ENCODE assay signal across 8 cellular contexts in the genomic region with DNA sequence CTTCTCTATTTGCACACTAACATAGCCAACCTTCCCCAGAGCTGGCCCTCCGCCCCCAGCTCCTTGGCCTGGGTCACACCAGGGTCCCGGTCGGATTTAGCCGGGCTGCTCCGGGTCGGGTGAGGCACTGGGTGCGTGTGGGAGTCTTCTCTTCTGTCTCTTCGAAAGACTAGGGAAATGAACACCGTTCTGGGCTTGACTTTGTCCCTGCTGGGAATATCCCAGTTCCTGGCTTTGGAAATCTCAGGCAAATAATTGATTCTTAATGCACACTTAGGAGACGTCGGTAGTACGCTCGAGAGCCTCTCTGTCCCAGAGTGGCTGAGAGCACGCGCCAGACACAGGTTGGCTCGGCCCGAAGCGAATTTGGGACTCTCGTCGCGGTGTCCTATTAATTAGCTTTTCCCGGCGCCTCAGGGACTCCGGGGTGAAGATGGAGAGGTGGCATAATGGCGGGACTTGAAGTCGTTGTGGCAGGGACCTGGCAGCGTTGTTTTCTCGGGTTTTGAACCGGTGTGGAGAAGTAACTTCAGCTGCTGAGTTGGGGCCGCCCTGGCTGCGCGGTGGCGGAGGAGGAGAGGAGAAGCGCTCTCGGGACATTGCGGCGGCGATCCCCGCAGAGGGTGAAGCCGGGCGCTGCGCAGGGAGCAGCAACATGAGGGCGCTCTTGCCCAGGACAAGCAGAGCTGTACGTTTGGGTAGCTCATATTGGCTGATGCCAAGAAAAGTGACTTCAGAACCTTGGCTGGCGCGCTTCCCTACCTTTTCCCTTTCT. TPM values are rescaled to one million over a fixed set of nuclear protein-coding genes. Genes with fewer than 3 reads are reported as not detected.
DNase-seq lines count a peak whose midpoint lies in the region; ATAC-seq, FAIRE-seq and TF ChIP-seq lines count a peak whose summit lies in the region.

No MANE protein-coding gene starts in this region.

- dilution Hi-C loops in keratinocyte (cut with MboI; ENCODE audit: extremely low pct_ligation_motif_present, low sequenced_read_pairs) = loop anchor here (25.0 kb wide), 1 partner anchor 763 kb away; no protein-coding TSS in a partner anchor

- in situ Hi-C loops in G401 (cut with HindIII; ENCODE audit: low sequenced_read_pairs) = no loop called here

- DNase-seq in BJ (ENCODE audit: low read depth) = no peak
- DNase-seq in WTC11 (ENCODE audit: low spot score) = peak; percentile 86
- DNase-seq in keratinocyte (ENCODE audit: low read depth, low spot score) = no peak
- no peak for DNase-seq in stimulated activated naive CD4-positive, alpha-beta T cell (lab: John Stamatoyannopoulos, UW)
- DNase-seq in G401 (ENCODE audit: low spot score) = no peak
- no peak for DNase-seq in LoVo (ENCODE audit: low spot score)

- H3K4me1 ChIP-seq in keratinocyte (ENCODE audit: control insufficient read depth, extremely low read depth, insufficient read depth, low read length) = no peaks in the 10 kb centered on the region

- H4K20me1 ChIP-seq in keratinocyte (ENCODE audit: control insufficient read depth, extremely low read depth, insufficient read depth, low read length) = no peaks in the 10 kb centered on the region

- no peak overlapping the region for H3K4me2 ChIP-seq in keratinocyte (ENCODE audit: control insufficient read depth, extremely low read depth, insufficient read depth, low read depth, low read length)

- no peak for FAIRE-seq in keratinocyte (lab: Jason Lieb, UNC)

- no peaks in the 10 kb centered on the region for H3K9me1 ChIP-seq in keratinocyte (ENCODE audit: control insufficient read depth, extremely low read depth, insufficient read depth, low read length)

- no peak overlapping the region for H3K27ac Mint-ChIP-seq in WTC11

- H3K27ac ChIP-seq in keratinocyte (ENCODE audit: control insufficient read depth, insufficient read depth, low read length) = no peak overlapping the region

- H3K4me3 Mint-ChIP-seq in WTC11 = peak overlapping the region; percentile 67

- H3K27me3 ChIP-seq in BJ (ENCODE audit: control insufficient read depth, insufficient read depth, low read length) (peaks cover 41% of the 10 kb centered on the region), keratinocyte (ENCODE audit: control insufficient read depth, extremely low read depth, insufficient read depth, low read length) (peaks cover 62% of the 10 kb centered on the region)

- H3K4me1 Mint-ChIP-seq in WTC11 = peaks cover 37% of the 10 kb centered on the region

- no peak overlapping the region for H2AFZ ChIP-seq in keratinocyte (ENCODE audit: control insufficient read depth, low read length)

- CTCF ChIA-PET in BJ (lab: Yijun Ruan, JAX) = interaction anchor here (0.6 to 1.9 kb wide), 12 partner anchors 9 to 1669 kb away, joined by 3 to 9 read pairs (median 3); a partner anchor contains a TSS
- CTCF ChIA-PET in WTC11 (lab: Charles Lee) = interaction anchor here (0.6 to 2.3 kb wide), 30 partner anchors 9 to 1496 kb away, joined by 3 to 41 read pairs (median 4); a partner anchor contains a TSS

- H3K36me3 ChIP-seq in BJ (ENCODE audit: control insufficient read depth, insufficient read depth, low read length) (no peaks in the 10 kb centered on the region), keratinocyte (ENCODE audit: control insufficient read depth in 2 of 2, extremely low read depth in 1 of 2, insufficient read depth in 2 of 2, low read length in 2 of 2) (no peaks in the 10 kb centered on the region)

- H3K9me3 Mint-ChIP-seq in WTC11 = no peaks in the 10 kb centered on the region

- H3K79me2 ChIP-seq in keratinocyte (ENCODE audit: control insufficient read depth, insufficient read depth, low read length) = no peaks in the 10 kb centered on the region

- POLR2A ChIA-PET in BJ (lab: Charles Lee) (interaction anchor here (0.6 kb wide), 1 partner anchor 9 kb away, joined by 3 read pairs; no protein-coding TSS in a partner anchor), WTC11 (lab: Charles Lee) (interaction anchor here (1.3 kb wide), 1 partner anchor 9 kb away, joined by 9 read pairs; no protein-coding TSS in a partner anchor)

- H3K27me3 Mint-ChIP-seq in WTC11 (ENCODE audit: low read depth) = peaks cover 100% of the 10 kb centered on the region

- ATAC-seq in HG02870 (IDR thresholded peaks at IDR 0.05; ENCODE audit: unreplicated experiment) (peak; percentile 86), WTC11 (peak; percentile 96), HG03159 (IDR thresholded peaks at IDR 0.05; ENCODE audit: unreplicated experiment) (no peak)

- no peaks in the 10 kb centered on the region for H3K9me3 ChIP-seq in keratinocyte (ENCODE audit: control insufficient read depth, low read depth, low read length)

- no peaks in the 10 kb centered on the region for H3K36me3 Mint-ChIP-seq in WTC11

- no peak overlapping the region for H3K4me3 ChIP-seq in BJ (ENCODE audit: low read depth, low read length)
- H3K4me3 ChIP-seq in keratinocyte (ENCODE audit: control insufficient read depth in 2 of 3, extremely low read depth in 1 of 3, insufficient read depth in 2 of 3, low read depth in 1 of 3, low read length in 3 of 3) = no peak overlapping the region

- peak; percentile 42 for TF ChIP-seq CTCF in BJ (IDR thresholded peaks at IDR 0.05; ENCODE audit: insufficient read depth, low read depth, low read length)
- TF ChIP-seq CTCF in WTC11 (IDR thresholded peaks at IDR 0.05) = peak; percentile 44
- TF ChIP-seq CTCF in keratinocyte (optimal IDR thresholded peaks at IDR 0.05 in 1 of 3, IDR thresholded peaks at IDR 0.05 in 1 of 3, conservative IDR thresholded peaks at IDR 0.05 in 1 of 3; ENCODE audit: extremely low read depth in 1 of 3, insufficient read depth in 2 of 3, low read length in 3 of 3) = peak; percentile 17 to 66 (median 32)

- no peak overlapping the region for H3K9ac ChIP-seq in keratinocyte (ENCODE audit: control insufficient read depth, extremely low read depth, insufficient read depth, low read length)

TF ChIP-seq in WTC11, 78 proteins besides CTCF, POLR2A, EP300 and RAD21:
- no peak for TF ChIP-seq JAZF1 (CRISPR knock-in tag; IDR thresholded peaks at IDR 0.05)
- TF ChIP-seq, protein P1, sequence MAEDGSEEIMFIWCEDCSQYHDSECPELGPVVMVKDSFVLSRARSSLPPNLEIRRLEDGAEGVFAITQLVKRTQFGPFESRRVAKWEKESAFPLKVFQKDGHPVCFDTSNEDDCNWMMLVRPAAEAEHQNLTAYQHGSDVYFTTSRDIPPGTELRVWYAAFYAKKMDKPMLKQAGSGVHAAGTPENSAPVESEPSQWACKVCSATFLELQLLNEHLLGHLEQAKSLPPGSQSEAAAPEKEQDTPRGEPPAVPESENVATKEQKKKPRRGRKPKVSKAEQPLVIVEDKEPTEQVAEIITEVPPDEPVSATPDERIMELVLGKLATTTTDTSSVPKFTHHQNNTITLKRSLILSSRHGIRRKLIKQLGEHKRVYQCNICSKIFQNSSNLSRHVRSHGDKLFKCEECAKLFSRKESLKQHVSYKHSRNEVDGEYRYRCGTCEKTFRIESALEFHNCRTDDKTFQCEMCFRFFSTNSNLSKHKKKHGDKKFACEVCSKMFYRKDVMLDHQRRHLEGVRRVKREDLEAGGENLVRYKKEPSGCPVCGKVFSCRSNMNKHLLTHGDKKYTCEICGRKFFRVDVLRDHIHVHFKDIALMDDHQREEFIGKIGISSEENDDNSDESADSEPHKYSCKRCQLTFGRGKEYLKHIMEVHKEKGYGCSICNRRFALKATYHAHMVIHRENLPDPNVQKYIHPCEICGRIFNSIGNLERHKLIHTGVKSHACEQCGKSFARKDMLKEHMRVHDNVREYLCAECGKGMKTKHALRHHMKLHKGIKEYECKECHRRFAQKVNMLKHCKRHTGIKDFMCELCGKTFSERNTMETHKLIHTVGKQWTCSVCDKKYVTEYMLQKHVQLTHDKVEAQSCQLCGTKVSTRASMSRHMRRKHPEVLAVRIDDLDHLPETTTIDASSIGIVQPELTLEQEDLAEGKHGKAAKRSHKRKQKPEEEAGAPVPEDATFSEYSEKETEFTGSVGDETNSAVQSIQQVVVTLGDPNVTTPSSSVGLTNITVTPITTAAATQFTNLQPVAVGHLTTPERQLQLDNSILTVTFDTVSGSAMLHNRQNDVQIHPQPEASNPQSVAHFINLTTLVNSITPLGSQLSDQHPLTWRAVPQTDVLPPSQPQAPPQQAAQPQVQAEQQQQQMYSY (CRISPR knock-in tag; IDR thresholded peaks at IDR 0.05) = no peak
- TF ChIP-seq SP1 (CRISPR knock-in tag; conservative IDR thresholded peaks at IDR 0.05) = 0 out of 2 replicates have a peak, but pooled peaks have one; percentile 17

RNA-seq across cellular contexts. Expression of a gene that starts 7.5 kb away (rescaled TPM):
- polyA plus RNA-seq in BJ (2011; rRNA removed) (0.01 TPM in 1 of 2 replicates, not detected in the other), keratinocyte (not detected in 3 replicates)
- not detected in 2 replicates for polyA minus RNA-seq in BJ (2011; rRNA and poly(A)+ RNA removed)
- 0.09 to 0.18 TPM (median 0.16 TPM) in 3 replicates for total RNA-seq in WTC11 (2021)
- polyA plus RNA-seq in keratinocyte (2011; ENCODE audit: low read depth) = not detected
- polyA plus RNA-seq in keratinocyte (2011; cell fraction: cytosol; rRNA removed) = not detected in 2 replicates
- polyA plus RNA-seq in keratinocyte (2011; cell fraction: nucleus; rRNA removed) = not detected in 2 replicates
- not detected in 2 replicates for polyA plus RNA-seq in keratinocyte (2012; ENCODE audit: low replicate concordance)
- not detected in 3 replicates for polyA minus RNA-seq in keratinocyte
- not detected for polyA minus RNA-seq in keratinocyte (2011; cell fraction: cytosol; rRNA and poly(A)+ RNA removed)
- polyA minus RNA-seq in keratinocyte (2011; cell fraction: nucleus; rRNA and poly(A)+ RNA removed) = not detected in 2 replicates
- total RNA-seq in G401 (2014; rRNA removed; shearing (Covaris generic)) = 0.25 TPM in 1 of 2 replicates, not detected in the other
